17 cellular contexts compared by ENCODE assay signal in genomic region chr2:38615237-38615636, GRCh38. TPM values are rescaled to one million over a fixed set of nuclear protein-coding genes. Genes with fewer than 3 reads are reported as not detected.
A peak's percentile ranks its signal among the peaks of the same experiment; 100 is the strongest.
DNase-seq lines count a peak whose midpoint lies in the region; ATAC-seq, FAIRE-seq and TF ChIP-seq lines count a peak whose summit lies in the region.
"Had no signal": no experiment of that assay in that cellular context is flagged by ENCODE, and none has a peak within 500 bp of the region (broad histone marks: within the 10 kb centered on the region; RNA-seq: fewer than 3 reads in every experiment).

No MANE protein-coding gene starts in this region.

- H3K27ac ChIP-seq in astrocyte (ENCODE audit: low read depth, low read length), result no peak overlapping the region
- H3K27ac ChIP-seq: body of pancreas, ovary, testis had no signal

- H3K4me3 ChIP-seq in astrocyte (ENCODE audit: insufficient read depth, low read depth, low read length), result no peak overlapping the region
- H3K4me3 ChIP-seq: body of pancreas, ovary, testis had no signal

- no peaks in the 10 kb centered on the region for H4K20me1 ChIP-seq in astrocyte (ENCODE audit: insufficient read depth, low read length)

- no peaks in the 10 kb centered on the region for H3K36me3 Mint-ChIP-seq in astrocyte (ENCODE audit: low read depth, unreplicated experiment)
- no peaks in the 10 kb centered on the region for H3K36me3 Mint-ChIP-seq in nephron progenitor cell (ENCODE audit: low read depth)

- FAIRE-seq in astrocyte (lab: Jason Lieb, UNC), result no peak
- FAIRE-seq: keratinocyte had no signal

- no peaks in the 10 kb centered on the region for H3K27me3 ChIP-seq in astrocyte (ENCODE audit: insufficient read depth, low read length)
- H3K27me3 ChIP-seq: body of pancreas, ovary, testis had no signal

- H3K4me2 ChIP-seq in astrocyte (ENCODE audit: low read length), result no peak overlapping the region

- H3K4me1 ChIP-seq in astrocyte (ENCODE audit: insufficient read depth, low read length), result no peaks in the 10 kb centered on the region

- no peak overlapping the region for H3K27ac Mint-ChIP-seq in astrocyte (ENCODE audit: unreplicated experiment)
- H3K27ac Mint-ChIP-seq in nephron progenitor cell, result no peak overlapping the region
- H3K27ac Mint-ChIP-seq: activated B cell treated with CpG ODN at 0.5 μM for 24 hours; activated T-helper 1 cell treated with anti-CD3 and anti-CD28 coated beads, Interleukin-12 subunit alpha, Interleukin-12 subunit beta, Interleukin-2, Interleukin-4 antibody, amounts not matched to agents 30 ng/mL and 10 ng/mL and 1 ng/mL, durations not matched to agents 14 hours and 24 hours and 36 hours had no signal

- H3K9ac ChIP-seq in astrocyte (ENCODE audit: low read length), result no peak overlapping the region

- H3K79me2 ChIP-seq in astrocyte (ENCODE audit: insufficient read depth, low read length), result no peaks in the 10 kb centered on the region

- H3K9me3 Mint-ChIP-seq in astrocyte (ENCODE audit: unreplicated experiment), result no peaks in the 10 kb centered on the region
- H3K9me3 Mint-ChIP-seq in nephron progenitor cell, result peaks cover 6% of the 10 kb centered on the region
- H3K9me3 Mint-ChIP-seq: activated B cell treated with CpG ODN at 0.5 μM for 24 hours had no signal

- peak; percentile 39 to 64 for ATAC-seq in activated CD4-positive, CD25-positive, alpha-beta regulatory T cell treated with anti-CD3 and anti-CD28 coated beads, Interleukin-2, amount 50 U/mL, for 24 hours
- ATAC-seq in omental fat pad (ENCODE audit: low FRiP score) (peak; percentile 90), HG02642 (IDR thresholded peaks at IDR 0.05; ENCODE audit: poor library complexity, unreplicated experiment) (no peak)
- ATAC-seq: body of pancreas had no signal

- H3K9me3 ChIP-seq in astrocyte (ENCODE audit: insufficient read depth, low read depth, low read length), result no peaks in the 10 kb centered on the region
- H3K9me3 ChIP-seq: body of pancreas, ovary, testis had no signal

- TF ChIP-seq CTCF in astrocyte (IDR thresholded peaks at IDR 0.05; ENCODE audit: insufficient read depth, low read depth, low read length) (no peak), omental fat pad (IDR thresholded peaks at IDR 0.05) (no peak), nephron progenitor cell (IDR thresholded peaks at IDR 0.05) (no peak)

- H3K4me1 Mint-ChIP-seq in astrocyte (ENCODE audit: low read depth, unreplicated experiment), result peaks cover 6% of the 10 kb centered on the region
- H3K4me1 Mint-ChIP-seq in nephron progenitor cell, result peaks cover 53% of the 10 kb centered on the region

- no peaks in the 10 kb centered on the region for H3K36me3 ChIP-seq in astrocyte (ENCODE audit: insufficient read depth, low read length)
- H3K36me3 ChIP-seq: ovary had no signal

- no peak overlapping the region for H2AFZ ChIP-seq in astrocyte (ENCODE audit: low read depth, low read length)

- no peak for DNase-seq in activated CD4-positive, CD25-positive, alpha-beta regulatory T cell treated with anti-CD3 and anti-CD28 coated beads, Interleukin-2, amount 50 U/mL, for 72 hours
- DNase-seq in LHCN-M2 (ENCODE audit: low read depth) (peak; percentile 64), astrocyte (ENCODE audit: low read depth) (peak; percentile 54), omental fat pad (ENCODE audit: low spot score) (no peak), nephron progenitor cell (no peak), NCI-H748 (lab: John Stamatoyannopoulos, UW; ENCODE audit: unreplicated experiment) (no peak)
- DNase-seq: activated B cell treated with CpG ODN at 0.5 μM for 24 hours; body of pancreas; effector CD8-positive, alpha-beta T cell; midbrain; MM.1S; ovary; testis had no signal

- no peak overlapping the region for H3K4me3 Mint-ChIP-seq in astrocyte (ENCODE audit: unreplicated experiment)
- no peak overlapping the region for H3K4me3 Mint-ChIP-seq in nephron progenitor cell
- H3K4me3 Mint-ChIP-seq: activated B cell treated with CpG ODN at 0.5 μM for 24 hours; activated T-helper 1 cell treated with anti-CD3 and anti-CD28 coated beads, Interleukin-12 subunit alpha, Interleukin-12 subunit beta, Interleukin-2, Interleukin-4 antibody, amounts not matched to agents 30 ng/mL and 10 ng/mL and 1 ng/mL, durations not matched to agents 14 hours and 24 hours and 36 hours had no signal

- H3K27me3 Mint-ChIP-seq in astrocyte (ENCODE audit: low read depth, unreplicated experiment), result peaks cover 5% of the 10 kb centered on the region
- peaks cover 20% of the 10 kb centered on the region for H3K27me3 Mint-ChIP-seq in nephron progenitor cell (ENCODE audit: low read depth, poor library complexity)

RNA-seq across cellular contexts. Expression of gene HNRNPLL, which starts 12.5 kb away (rescaled TPM):
- total RNA-seq in LHCN-M2 (2014; rRNA removed) (54.9 and 62.6 TPM in 2 replicates), astrocyte (55.9 and 57.5 TPM in 2 replicates), omental fat pad (10 to 100 TPM; 32.3 to 41.6 (median 36.4) TPM)
- polyA plus RNA-seq in LHCN-M2 (2012), result 30.6 TPM

RNA-seq across cellular contexts. Expression of gene GALM, which starts 50.7 kb away (rescaled TPM):
- total RNA-seq in LHCN-M2 (2014; rRNA removed) (31.0 and 33.9 TPM in 2 replicates), astrocyte (9.8 and 10.1 TPM in 2 replicates), omental fat pad (10 to 100 TPM in 3 of 4 donors, 1 to 10 TPM in 1; 9.7 to 29.3 (median 25.7) TPM)
- polyA plus RNA-seq in LHCN-M2 (2012), result 11.6 TPM

Comparison
In these comparisons a context has a peak if more than half of its experiments do, and no peak if none do; other contexts are left out.
1. DNase-seq: peak in LHCN-M2 (single experiment) and astrocyte (single experiment); none in activated CD4-positive, CD25-positive, alpha-beta regulatory T cell treated with anti-CD3 and anti-CD28 coated beads, Interleukin-2, amount 50 U/mL, for 72 hours (single experiment), omental fat pad (single experiment), nephron progenitor cell (single experiment) and NCI-H748 (single experiment).